In the genomic region with DNA sequence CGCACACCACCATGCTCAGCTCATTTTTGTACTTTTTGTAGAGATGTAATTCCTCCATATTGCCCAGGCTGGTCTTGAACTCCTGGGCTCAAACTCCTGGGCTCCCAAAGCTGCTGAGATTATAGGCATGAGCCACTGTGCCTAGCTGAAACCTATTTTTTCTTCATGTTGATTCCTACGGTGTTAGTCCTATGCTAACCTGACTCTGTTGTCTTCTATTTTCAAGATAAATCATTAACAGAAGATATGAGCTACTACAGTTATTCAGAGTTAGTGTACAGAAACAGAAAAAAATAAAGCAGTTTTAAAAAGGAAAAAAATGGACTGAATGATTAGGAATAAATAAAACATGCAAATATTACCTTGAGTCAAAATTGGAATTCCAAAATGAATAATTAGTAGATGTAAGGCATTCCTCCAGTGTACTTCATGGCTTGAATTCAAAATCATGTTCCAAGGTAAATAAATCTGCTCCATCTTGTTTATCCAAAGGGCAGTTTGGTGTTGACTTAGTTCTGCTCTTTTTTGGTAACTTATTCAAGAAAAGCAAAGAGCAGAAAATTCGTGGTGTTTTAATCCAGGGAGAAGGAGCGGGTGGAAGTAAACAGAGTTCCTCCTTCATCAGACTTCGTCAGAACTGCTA, we compare ENCODE assay signal across 26 cellular contexts.
A peak's percentile ranks its signal among the peaks of the same experiment; 100 is the strongest.
DNase-seq lines count a peak whose midpoint lies in the region; ATAC-seq and TF ChIP-seq lines count a peak whose summit lies in the region.
"Had no signal": no experiment of that assay in that cellular context is flagged by ENCODE, and none has a peak within 500 bp of the region (broad histone marks: within the 10 kb centered on the region; RNA-seq: fewer than 3 reads in every experiment).

No MANE protein-coding gene starts in this region.

- intact Hi-C loops in right lobe of liver (cut with DNase I): no loop called here

- 39% methylated on average over 5 of the region's 5 CpGs for WGBS in right lobe of liver (ENCODE audit: insufficient coverage, low coverage, low lambda C conversion rate, missing lambda C conversion rate)

- H3K36me3 ChIP-seq in adipocyte (ENCODE audit: control insufficient read depth, insufficient read depth, low read length, severe bottlenecking) (no peaks in the 10 kb centered on the region), right lobe of liver (no peaks in the 10 kb centered on the region)
- H3K36me3 ChIP-seq: cardiac muscle cell, ovary, uterus had no signal

- H3K9ac ChIP-seq in adipocyte (ENCODE audit: low read length): no peak overlapping the region

- H3K4me1 ChIP-seq in adipocyte (ENCODE audit: control insufficient read depth, insufficient read depth, low read length) (no peaks in the 10 kb centered on the region), right lobe of liver (peaks cover 0 to 12% (median 3%) of the 10 kb centered on the region in 4 donors)
- H3K4me1 ChIP-seq: uterus had no signal

- ATAC-seq in right lobe of liver (peak; percentile 85 to 97 (median 92)), GM18858 (IDR thresholded peaks at IDR 0.05; ENCODE audit: unreplicated experiment) (no peak)
- ATAC-seq: activated CD8-positive, alpha-beta T cell treated with anti-CD3 and anti-CD28 coated beads for 36 hours; activated T-helper 17 cell treated with anti-CD3 and anti-CD28 coated beads, Interleukin-2, amount 50 U/mL, for 72 hours; GM23338; stimulated activated naive CD8-positive, alpha-beta T cell treated with anti-CD3 and anti-CD28 coated beads, Interleukin-15, Interleukin-2, amounts not matched to agents 100 U/mL and 50 U/mL, for 24 hours had no signal

- H3K4me3 ChIP-seq in adipocyte (ENCODE audit: low read length): no peak overlapping the region
- no peak overlapping the region for H3K4me3 ChIP-seq in right lobe of liver
- H3K4me3 ChIP-seq: cardiac muscle cell, GM23338, ovary, smooth muscle cell, uterus had no signal

- H3K27ac ChIP-seq in 22Rv1 (peak overlapping the region; percentile 60), right lobe of liver (peak overlapping the region in 2 of 3 donors; percentile 36 to 42)
- H3K27ac ChIP-seq: cardiac muscle cell, epithelial cell of prostate, ovary, uterus had no signal

- H3K27me3 ChIP-seq in adipocyte (replicated peaks; ENCODE audit: control insufficient read depth, insufficient read depth, low read length) (no peaks in the 10 kb centered on the region), right lobe of liver (no peaks in the 10 kb centered on the region)
- H3K27me3 ChIP-seq: cardiac muscle cell, ovary, uterus had no signal

- TF ChIP-seq POLR2A in right lobe of liver (IDR thresholded peaks at IDR 0.05): no peak

- peak; percentile 20 for DNase-seq in adipocyte (ENCODE audit: low read depth)
- peak; percentile 48 for DNase-seq in fibroblast of gingiva (ENCODE audit: low read depth)
- DNase-seq in right lobe of liver: no peak
- DNase-seq in hippocampal formation (lab: John Stamatoyannopoulos, UW): no peak
- DNase-seq in activated CD8-positive, alpha-beta memory T cell treated with anti-CD3 and anti-CD28 coated beads, Interleukin-2, amount 50 U/mL, for 48 hours: no peak
- no peak for DNase-seq in stimulated activated CD8-positive, alpha-beta memory T cell treated with anti-CD3 and anti-CD28 coated beads, Interleukin-4, amount 100 ng/mL, for 48 hours
- DNase-seq: activated CD8-positive, alpha-beta T cell treated with anti-CD3 and anti-CD28 coated beads for 36 hours; activated naive CD4-positive, alpha-beta T cell treated with anti-CD3 and anti-CD28 coated beads, Interleukin-2, amount 10 ng/mL, durations not matched to agents 7 days and 5 days; CD4-positive, alpha-beta T cell; cortex of kidney; effector memory CD4-positive, alpha-beta T cell; EL; islet precursor cell; Kasumi-1; NCI-H446 treated with DMSO at 0.1 percent for 48 hours; ovary; retina; stimulated activated naive CD8-positive, alpha-beta T cell treated with anti-CD3 and anti-CD28 coated beads, Interleukin-15, Interleukin-2, amounts not matched to agents 100 U/mL and 50 U/mL, for 24 hours; uterus had no signal

- TF ChIP-seq CTCF in 22Rv1 (IDR thresholded peaks at IDR 0.05) (no peak), right lobe of liver (IDR thresholded peaks at IDR 0.05) (no peak)

- H3K9me3 ChIP-seq in adipocyte (ENCODE audit: control insufficient read depth, low read length) (no peaks in the 10 kb centered on the region), right lobe of liver (no peaks in the 10 kb centered on the region)
- H3K9me3 ChIP-seq: ovary, uterus had no signal

Comparison
In these comparisons a context has a peak if more than half of its experiments do, and no peak if none do; other contexts are left out.
1. DNase-seq: peak in adipocyte (single experiment) and fibroblast of gingiva (single experiment); none in right lobe of liver (0 of 3), hippocampal formation (0 of 2), activated CD8-positive, alpha-beta memory T cell treated with anti-CD3 and anti-CD28 coated beads, Interleukin-2, amount 50 U/mL, for 48 hours (single experiment) and stimulated activated CD8-positive, alpha-beta memory T cell treated with anti-CD3 and anti-CD28 coated beads, Interleukin-4, amount 100 ng/mL, for 48 hours (single experiment).